ENCODE assay signal across 12 cellular contexts in genomic region chr3:43194490-43195115, GRCh38.
DNase-seq lines count a peak whose midpoint lies in the region; ATAC-seq and TF ChIP-seq lines count a peak whose summit lies in the region.
"Had no signal": no experiment of that assay in that cellular context is flagged by ENCODE, and none has a peak within 500 bp of the region (broad histone marks: within the 10 kb centered on the region; RNA-seq: fewer than 3 reads in every experiment).

No MANE protein-coding gene starts in this region.

- H3K27me3 Mint-ChIP-seq in activated CD4-positive, alpha-beta T cell treated with anti-CD3 and anti-CD28 coated beads, Interleukin-2, amount 10 ng/mL, durations not matched to agents 24 days and 14 days = peaks cover 15% of the 10 kb centered on the region
- peaks cover 0 to 13% of the 10 kb centered on the region in 2 donors for H3K27me3 Mint-ChIP-seq in natural killer cell (ENCODE audit: low read depth in 2 of 2)

- no peak overlapping the region for H3K27ac ChIP-seq in prostate gland

- peak overlapping the region; percentile 87 for H3K27ac Mint-ChIP-seq in activated CD4-positive, alpha-beta T cell treated with anti-CD3 and anti-CD28 coated beads, Interleukin-2, amount 10 ng/mL, durations not matched to agents 24 days and 14 days
- peak overlapping the region; percentile 86 to 96 for H3K27ac Mint-ChIP-seq in natural killer cell
- H3K27ac Mint-ChIP-seq: type B pancreatic cell had no signal

- no peaks in the 10 kb centered on the region for H3K4me1 ChIP-seq in prostate gland (replicated peaks)

- peak overlapping the region; percentile 25 for H3K4me3 Mint-ChIP-seq in activated CD4-positive, alpha-beta T cell treated with anti-CD3 and anti-CD28 coated beads, Interleukin-2, amount 10 ng/mL, durations not matched to agents 24 days and 14 days
- peak overlapping the region; percentile 28 for H3K4me3 Mint-ChIP-seq in natural killer cell
- H3K4me3 Mint-ChIP-seq: type B pancreatic cell had no signal

- WGBS in prostate gland = 74% methylated on average over 6 of the region's 6 CpGs

- DNase-seq in HT-29 (ENCODE audit: low spot score) = peak; percentile 2
- peak; percentile 85 for DNase-seq in activated CD4-positive, alpha-beta T cell treated with anti-CD3 and anti-CD28 coated beads, Interleukin-2, amount 10 ng/mL, durations not matched to agents 24 days and 14 days
- DNase-seq in central memory CD4-positive, alpha-beta T cell = peak; percentile 50
- DNase-seq in natural killer cell = no peak
- DNase-seq in prostate gland (ENCODE audit: low spot score) = no peak
- no peak for DNase-seq in iPS-NIHi11 (ENCODE audit: low spot score)
- DNase-seq in mesenteric fat pad (ENCODE audit: low spot score) = no peak
- DNase-seq: cerebellar nuclear complex, MM.1S, NCI-H510A had no signal

- peaks cover 58% of the 10 kb centered on the region for H3K4me1 Mint-ChIP-seq in activated CD4-positive, alpha-beta T cell treated with anti-CD3 and anti-CD28 coated beads, Interleukin-2, amount 10 ng/mL, durations not matched to agents 24 days and 14 days
- peaks cover 19 to 54% of the 10 kb centered on the region in 2 donors for H3K4me1 Mint-ChIP-seq in natural killer cell

- H3K27me3 ChIP-seq in prostate gland (replicated peaks; ENCODE audit: insufficient read depth) = no peaks in the 10 kb centered on the region

- H3K36me3 ChIP-seq in prostate gland = no peaks in the 10 kb centered on the region

- TF ChIP-seq POLR2A in prostate gland (IDR thresholded peaks at IDR 0.05) = no peak

- H3K36me3 Mint-ChIP-seq in activated CD4-positive, alpha-beta T cell treated with anti-CD3 and anti-CD28 coated beads, Interleukin-2, amount 10 ng/mL, durations not matched to agents 24 days and 14 days (ENCODE audit: low read depth) = peaks cover 3% of the 10 kb centered on the region
- H3K36me3 Mint-ChIP-seq in natural killer cell = no peaks in the 10 kb centered on the region
- H3K36me3 Mint-ChIP-seq: type B pancreatic cell had no signal

- intact Hi-C loops in activated CD4-positive, alpha-beta T cell treated with anti-CD3 and anti-CD28 coated beads, Interleukin-2, amount 10 ng/mL, durations not matched to agents 24 days and 14 days (cut with micrococcal nuclease) = no loop called here
- intact Hi-C loops in natural killer cell (cut with micrococcal nuclease) = no loop called here
- intact Hi-C loops in prostate gland (cut with DNase I) = no loop called here

- peaks cover 13% of the 10 kb centered on the region for H3K9me3 Mint-ChIP-seq in activated CD4-positive, alpha-beta T cell treated with anti-CD3 and anti-CD28 coated beads, Interleukin-2, amount 10 ng/mL, durations not matched to agents 24 days and 14 days
- no peaks in the 10 kb centered on the region for H3K9me3 Mint-ChIP-seq in natural killer cell

- no peaks in the 10 kb centered on the region for H3K9me3 ChIP-seq in prostate gland

- peak; percentile 76 to 83 (median 81) for ATAC-seq in natural killer cell
- no peak for ATAC-seq in HG02970 (IDR thresholded peaks at IDR 0.05; ENCODE audit: low FRiP score, unreplicated experiment)

- TF ChIP-seq CTCF in natural killer cell (IDR thresholded peaks at IDR 0.05) (no peak), prostate gland (IDR thresholded peaks at IDR 0.05) (no peak)

- H3K4me3 ChIP-seq in prostate gland = no peak overlapping the region

Comparison
In these comparisons a context has a peak if more than half of its experiments do, and no peak if none do; other contexts are left out.
1. DNase-seq: peak in HT-29 (single experiment), activated CD4-positive, alpha-beta T cell treated with anti-CD3 and anti-CD28 coated beads, Interleukin-2, amount 10 ng/mL, durations not matched to agents 24 days and 14 days (single experiment) and central memory CD4-positive, alpha-beta T cell (single experiment); none in natural killer cell (single experiment), prostate gland (single experiment), iPS-NIHi11 (single experiment) and mesenteric fat pad (single experiment).